In the genomic region with DNA sequence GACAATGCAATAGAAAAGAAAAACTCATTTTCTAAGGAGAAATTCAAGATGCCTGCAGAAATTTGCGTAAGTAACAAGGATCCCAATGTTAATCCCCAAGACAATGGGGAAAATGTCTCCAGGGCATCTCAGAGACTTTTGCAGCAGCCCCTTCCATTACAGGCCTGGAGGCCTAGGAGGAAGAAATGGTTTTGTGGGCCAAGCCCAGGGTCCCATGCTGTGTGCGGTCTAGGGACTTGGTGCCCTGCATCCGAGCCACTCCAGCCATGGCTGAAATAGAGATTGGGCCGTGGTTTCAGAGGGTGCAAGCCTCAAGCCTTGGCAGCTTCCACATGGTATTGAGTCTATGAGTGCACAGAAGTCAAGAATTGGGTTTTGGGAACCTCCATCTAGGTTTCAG, we compare ENCODE assay signal across 2 cellular contexts.
A peak's percentile ranks its signal among the peaks of the same experiment; 100 is the strongest.
TF ChIP-seq lines count a peak whose summit lies in the region.

No MANE protein-coding gene starts in this region.

TF ChIP-seq in A549, 52 proteins besides CTCF, POLR2A, EP300 and RAD21 (continued from another document):
- no peak for TF ChIP-seq REST (IDR thresholded peaks at IDR 0.05)
TF ChIP-seq in A549: peak in this region for 1.

TF ChIP-seq in K562, 482 proteins besides CTCF, POLR2A, EP300 and RAD21 (continued from another document):
- no peak for TF ChIP-seq ZNF318 (IDR thresholded peaks at IDR 0.05; ENCODE audit: borderline replicate concordance in 1 of 2, low read depth in 1 of 2)
- TF ChIP-seq MECOM (CRISPR knock-in tag; IDR thresholded peaks at IDR 0.05): no peak
- peak; percentile 90 for TF ChIP-seq ZFP36 (IDR thresholded peaks at IDR 0.05; ENCODE audit: low read depth, low read length, partially characterized antibody)
- TF ChIP-seq TRIM28 (IDR thresholded peaks at IDR 0.05): 0 out of 2 replicates have a peak, but pooled peaks have one; percentile 64
